Comparison of ENCODE assay signal across 12 cellular contexts in the genomic region with DNA sequence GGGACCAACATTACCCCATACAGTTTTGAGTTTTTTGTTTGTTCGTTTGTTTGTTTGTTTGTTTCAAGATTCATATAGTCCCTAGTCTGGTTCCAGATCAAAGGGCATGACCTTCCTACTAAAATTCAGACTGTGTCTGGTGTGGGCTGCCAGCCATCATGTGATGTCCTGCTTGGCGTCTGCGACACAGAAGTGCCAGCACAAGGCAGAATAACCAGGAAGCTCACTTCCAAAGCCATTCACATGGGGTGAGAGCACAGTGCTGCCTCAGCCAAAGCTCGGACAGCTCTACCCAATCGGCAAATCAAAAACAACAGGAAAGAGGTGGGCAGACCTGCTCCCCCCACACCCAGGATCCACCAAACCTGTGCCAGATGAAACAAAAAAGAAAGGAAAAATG.
"Had no signal": no experiment of that assay in that cellular context is flagged by ENCODE, and none has a peak within 500 bp of the region (broad histone marks: within the 10 kb centered on the region; RNA-seq: fewer than 3 reads in every experiment).

No MANE protein-coding gene starts in this region.

- H3K27me3 ChIP-seq: body of pancreas, esophagus squamous epithelium, transverse colon had no signal

- H3K4me3 ChIP-seq: body of pancreas, esophagus squamous epithelium, transverse colon had no signal

- H3K36me3 ChIP-seq: esophagus squamous epithelium, transverse colon, WERI-Rb-1 had no signal

- H3K9me3 ChIP-seq: body of pancreas, esophagus squamous epithelium, transverse colon had no signal

- DNase-seq: activated CD4-positive, alpha-beta T cell treated with anti-CD3 and anti-CD28 coated beads for 4 hours; activated CD8-positive, alpha-beta T cell treated with anti-CD3 and anti-CD28 coated beads, Interleukin-2, amount 10 ng/mL, durations not matched to agents 7 days and 5 days; activated naive CD4-positive, alpha-beta T cell treated with anti-CD3 and anti-CD28 coated beads, Interleukin-2, amount 50 U/mL, for 16 hours; esophagus squamous epithelium; foreskin fibroblast; stimulated activated CD4-positive, alpha-beta T cell treated with anti-CD3 and anti-CD28 coated beads, Interleukin-1b, Interleukin-23, amount 100 ng/mL, for 48 hours; T1000; transverse colon; WERI-Rb-1 had no signal

- H3K4me1 ChIP-seq: body of pancreas, parathyroid adenoma had no signal

- ATAC-seq: activated CD8-positive, alpha-beta T cell treated with anti-CD3 and anti-CD28 coated beads, Interleukin-2, amount 10 ng/mL, durations not matched to agents 7 days and 5 days; body of pancreas; stimulated activated memory B cell treated with anti-CD40 and anti-IgM and Interleukin-4, amounts not matched to agents 10 μg/mL and 1 μg/mL and 100 μg/mL, for 72 hours had no signal

- H3K27ac ChIP-seq: body of pancreas, esophagus squamous epithelium, parathyroid adenoma, transverse colon, WERI-Rb-1 had no signal
